Comparison of ENCODE assay signal across 9 cellular contexts in the genomic region with DNA sequence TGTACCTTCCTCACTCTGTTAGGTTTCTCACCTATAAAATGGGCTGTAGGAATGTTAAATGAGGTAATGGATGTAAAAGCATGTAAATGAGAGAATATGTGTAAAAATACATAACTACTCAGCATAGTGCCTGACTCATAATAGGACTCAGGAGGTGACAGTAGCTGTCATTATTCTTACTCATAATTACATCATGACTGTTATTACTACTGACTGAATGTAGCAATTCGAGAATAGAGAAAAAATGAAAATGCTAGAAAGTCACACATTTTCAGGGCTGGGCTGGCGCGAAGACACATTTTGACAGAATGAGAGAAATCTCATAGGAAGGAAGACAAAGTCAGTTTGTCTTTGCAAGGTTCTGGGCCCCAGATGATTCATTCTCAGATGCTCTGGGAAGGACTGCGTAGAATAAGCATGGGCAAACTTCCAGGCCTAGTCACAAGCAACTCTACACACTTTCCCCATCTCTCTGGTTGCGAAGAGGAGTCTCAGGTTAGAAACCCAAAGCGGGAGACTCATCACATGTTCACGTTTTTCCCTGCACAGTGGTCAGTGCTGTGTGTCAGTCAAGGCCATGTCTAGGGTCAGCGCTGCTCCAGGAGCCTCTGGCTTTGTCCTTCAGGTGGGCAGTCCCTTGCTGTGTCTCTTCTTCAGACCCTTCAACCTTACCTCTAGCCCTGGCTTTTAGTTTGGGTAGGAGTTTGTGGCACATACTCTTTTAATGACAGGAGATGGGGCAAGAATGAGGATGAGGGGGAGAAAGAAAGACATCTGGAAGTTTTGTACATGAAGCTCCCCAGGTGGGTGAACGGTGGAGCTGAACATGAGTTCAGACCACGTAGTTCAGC. TPM values are rescaled to one million over a fixed set of nuclear protein-coding genes. Genes with fewer than 3 reads are reported as not detected.
DNase-seq lines count a peak whose midpoint lies in the region; ATAC-seq and TF ChIP-seq lines count a peak whose summit lies in the region.
"Had no signal": no experiment of that assay in that cellular context is flagged by ENCODE, and none has a peak within 500 bp of the region (broad histone marks: within the 10 kb centered on the region; RNA-seq: fewer than 3 reads in every experiment).

No MANE protein-coding gene starts in this region.

- TF ChIP-seq CTCF in activated CD8-positive, alpha-beta T cell treated with anti-CD3 and anti-CD28 coated beads for 36 hours (IDR thresholded peaks at IDR 0.05), result no peak
- no peak for TF ChIP-seq CTCF in mesothelial cell of epicardium (IDR thresholded peaks at IDR 0.05; ENCODE audit: unreplicated experiment)
- no peak for TF ChIP-seq CTCF in vagina (IDR thresholded peaks at IDR 0.05)

- H3K9me3 ChIP-seq in vagina, result no peaks in the 10 kb centered on the region

- H3K36me3 ChIP-seq in vagina, result no peaks in the 10 kb centered on the region

- peaks cover 17% of the 10 kb centered on the region for H3K4me1 Mint-ChIP-seq in activated CD8-positive, alpha-beta T cell treated with anti-CD3 and anti-CD28 coated beads for 36 hours (ENCODE audit: low read depth)
- H3K4me1 Mint-ChIP-seq in activated CD8-positive, alpha-beta T cell treated with anti-CD3 and anti-CD28 coated beads, Interleukin-2, amount 10 ng/mL, durations not matched to agents 7 days and 5 days (ENCODE audit: low read depth), result peaks cover 1% of the 10 kb centered on the region
- peaks cover 57% of the 10 kb centered on the region for H3K4me1 Mint-ChIP-seq in mesothelial cell of epicardium

- peak overlapping the region; percentile 3 for H3K27ac ChIP-seq in adipose tissue (ENCODE audit: low read depth, low read length)
- peak overlapping the region; percentile 92 for H3K27ac ChIP-seq in vagina

- no peaks in the 10 kb centered on the region for H3K9me3 Mint-ChIP-seq in activated CD8-positive, alpha-beta T cell treated with anti-CD3 and anti-CD28 coated beads for 36 hours
- no peaks in the 10 kb centered on the region for H3K9me3 Mint-ChIP-seq in activated CD8-positive, alpha-beta T cell treated with anti-CD3 and anti-CD28 coated beads, Interleukin-2, amount 10 ng/mL, durations not matched to agents 7 days and 5 days (ENCODE audit: insufficient read depth)
- H3K9me3 Mint-ChIP-seq in mesothelial cell of epicardium, result no peaks in the 10 kb centered on the region

- POLR2A ChIA-PET in activated CD8-positive, alpha-beta T cell treated with anti-CD3 and anti-CD28 coated beads for 36 hours (lab: Charles Lee), result interaction anchor here (1.0 to 1.6 kb wide), 4 partner anchors 9 to 174 kb away, joined by 3 to 6 read pairs (median 4); a partner anchor contains a TSS
- POLR2A ChIA-PET in activated CD8-positive, alpha-beta T cell treated with anti-CD3 and anti-CD28 coated beads, Interleukin-2, amount 10 ng/mL, durations not matched to agents 7 days and 5 days (lab: Charles Lee), result no interaction called here

- H3K27me3 Mint-ChIP-seq in activated CD8-positive, alpha-beta T cell treated with anti-CD3 and anti-CD28 coated beads for 36 hours, result peaks cover 9% of the 10 kb centered on the region
- peaks cover 13% of the 10 kb centered on the region for H3K27me3 Mint-ChIP-seq in activated CD8-positive, alpha-beta T cell treated with anti-CD3 and anti-CD28 coated beads, Interleukin-2, amount 10 ng/mL, durations not matched to agents 7 days and 5 days (ENCODE audit: low read depth)
- H3K27me3 Mint-ChIP-seq in mesothelial cell of epicardium (ENCODE audit: low read depth), result no peaks in the 10 kb centered on the region

- no peak for TF ChIP-seq POLR2A in vagina (IDR thresholded peaks at IDR 0.05)

- CTCF ChIA-PET in activated CD8-positive, alpha-beta T cell treated with anti-CD3 and anti-CD28 coated beads for 36 hours (lab: Charles Lee), result interaction anchor here (0.8 kb wide), 1 partner anchor 62 kb away, joined by 3 read pairs; no protein-coding TSS in a partner anchor
- CTCF ChIA-PET in activated CD8-positive, alpha-beta T cell treated with anti-CD3 and anti-CD28 coated beads, Interleukin-2, amount 10 ng/mL, durations not matched to agents 7 days and 5 days (lab: Charles Lee), result no interaction called here

- H3K4me3 Mint-ChIP-seq in activated CD8-positive, alpha-beta T cell treated with anti-CD3 and anti-CD28 coated beads for 36 hours, result no peak overlapping the region
- H3K4me3 Mint-ChIP-seq in activated CD8-positive, alpha-beta T cell treated with anti-CD3 and anti-CD28 coated beads, Interleukin-2, amount 10 ng/mL, durations not matched to agents 7 days and 5 days, result no peak overlapping the region
- no peak overlapping the region for H3K4me3 Mint-ChIP-seq in mesothelial cell of epicardium

- peak; percentile 77 for DNase-seq in activated CD8-positive, alpha-beta T cell treated with anti-CD3 and anti-CD28 coated beads for 36 hours
- DNase-seq in activated CD8-positive, alpha-beta T cell treated with anti-CD3 and anti-CD28 coated beads, Interleukin-2, amount 10 ng/mL, durations not matched to agents 7 days and 5 days, result no peak
- DNase-seq in mesothelial cell of epicardium (ENCODE audit: low spot score in 2 of 2, unreplicated experiment in 2 of 2), result no peak
- peak in 1 of 2 donors; percentile 95 for DNase-seq in vagina (ENCODE audit: extremely low spot score in 2 of 2)
- no peak for DNase-seq in activated gamma-delta T cell treated with Interleukin-2 at 50 U/mL for 16 hours
- no peak for DNase-seq in NCI-H510A treated with DMSO at 0.1 percent for 48 hours (lab: John Stamatoyannopoulos, UW)
- DNase-seq: DND-41 had no signal

- peaks cover 50% of the 10 kb centered on the region for H3K4me1 ChIP-seq in vagina

- no peaks in the 10 kb centered on the region for H3K36me3 Mint-ChIP-seq in activated CD8-positive, alpha-beta T cell treated with anti-CD3 and anti-CD28 coated beads for 36 hours (ENCODE audit: low read depth)
- no peaks in the 10 kb centered on the region for H3K36me3 Mint-ChIP-seq in activated CD8-positive, alpha-beta T cell treated with anti-CD3 and anti-CD28 coated beads, Interleukin-2, amount 10 ng/mL, durations not matched to agents 7 days and 5 days (ENCODE audit: low read depth)
- H3K36me3 Mint-ChIP-seq in mesothelial cell of epicardium, result peaks cover 5% of the 10 kb centered on the region

- no peak overlapping the region for H3K4me3 ChIP-seq in vagina

- H3K27me3 ChIP-seq in vagina, result no peaks in the 10 kb centered on the region

- peak overlapping the region; percentile 78 for H3K27ac Mint-ChIP-seq in activated CD8-positive, alpha-beta T cell treated with anti-CD3 and anti-CD28 coated beads for 36 hours
- H3K27ac Mint-ChIP-seq in activated CD8-positive, alpha-beta T cell treated with anti-CD3 and anti-CD28 coated beads, Interleukin-2, amount 10 ng/mL, durations not matched to agents 7 days and 5 days, result no peak overlapping the region
- peak overlapping the region; percentile 17 for H3K27ac Mint-ChIP-seq in mesothelial cell of epicardium

- ATAC-seq in activated CD8-positive, alpha-beta T cell treated with anti-CD3 and anti-CD28 coated beads for 36 hours, result peak; percentile 86
- ATAC-seq in activated CD8-positive, alpha-beta T cell treated with anti-CD3 and anti-CD28 coated beads, Interleukin-2, amount 10 ng/mL, durations not matched to agents 7 days and 5 days, result no peak
- peak; percentile 91 for ATAC-seq in HG03175 (IDR thresholded peaks at IDR 0.05; ENCODE audit: unreplicated experiment)

- intact Hi-C loops in activated CD8-positive, alpha-beta T cell treated with anti-CD3 and anti-CD28 coated beads for 36 hours (cut with micrococcal nuclease), result loop anchor here (10.0 kb wide), 1 partner anchor 65 kb away; no protein-coding TSS in a partner anchor
- intact Hi-C loops in vagina (cut with DNase I), result loop anchor here (10.0 kb wide), 1 partner anchor 305 kb away; no protein-coding TSS in a partner anchor

- WGBS in adipose tissue, 3 donors, result 70 to 88% (median 73%) methylated on average over 10 of the region's 10 CpGs

RNA-seq across cellular contexts. Expression of a gene that starts 8.4 kb away (rescaled TPM):
- under 1 TPM in 1 of 2 experiments, not detected in 1; 0.11 TPM for total RNA-seq in activated CD8-positive, alpha-beta T cell treated with anti-CD3 and anti-CD28 coated beads for 36 hours
- not detected for total RNA-seq in activated CD8-positive, alpha-beta T cell treated with anti-CD3 and anti-CD28 coated beads, Interleukin-2, amount 10 ng/mL, durations not matched to agents 7 days and 5 days
- polyA plus RNA-seq in adipose tissue, result 10 to 100 TPM in 2 of 3 donors, 1 to 10 TPM in 1; 1.4 to 49.4 (median 12.1) TPM
- 107 to 116 TPM (median 108 TPM) in 3 replicates for total RNA-seq in mesothelial cell of epicardium
- total RNA-seq in vagina, result 26.8 TPM

RNA-seq across cellular contexts. Expression of a gene that starts 52.2 kb away (rescaled TPM):
- total RNA-seq in activated CD8-positive, alpha-beta T cell treated with anti-CD3 and anti-CD28 coated beads for 36 hours, result not detected
- total RNA-seq in activated CD8-positive, alpha-beta T cell treated with anti-CD3 and anti-CD28 coated beads, Interleukin-2, amount 10 ng/mL, durations not matched to agents 7 days and 5 days, result not detected
- under 1 TPM in 2 of 3 donors, not detected in 1; 0.13 to 0.15 TPM for polyA plus RNA-seq in adipose tissue
- total RNA-seq in mesothelial cell of epicardium, result not detected in 3 replicates
- total RNA-seq in vagina, result not detected

Comparison
In these comparisons a context has a peak if more than half of its experiments do, and no peak if none do; other contexts are left out.
1. RNA of a gene that starts 8.4 kb away (total RNA-seq): 107 to 116 TPM in mesothelial cell of epicardium and 26.8 TPM in vagina (single experiment); 0.11 TPM in activated CD8-positive, alpha-beta T cell treated with anti-CD3 and anti-CD28 coated beads for 36 hours and not detected in activated CD8-positive, alpha-beta T cell treated with anti-CD3 and anti-CD28 coated beads, Interleukin-2, amount 10 ng/mL, durations not matched to agents 7 days and 5 days; every median in the first group is over 10 times any median in the second.